In the genomic region with DNA sequence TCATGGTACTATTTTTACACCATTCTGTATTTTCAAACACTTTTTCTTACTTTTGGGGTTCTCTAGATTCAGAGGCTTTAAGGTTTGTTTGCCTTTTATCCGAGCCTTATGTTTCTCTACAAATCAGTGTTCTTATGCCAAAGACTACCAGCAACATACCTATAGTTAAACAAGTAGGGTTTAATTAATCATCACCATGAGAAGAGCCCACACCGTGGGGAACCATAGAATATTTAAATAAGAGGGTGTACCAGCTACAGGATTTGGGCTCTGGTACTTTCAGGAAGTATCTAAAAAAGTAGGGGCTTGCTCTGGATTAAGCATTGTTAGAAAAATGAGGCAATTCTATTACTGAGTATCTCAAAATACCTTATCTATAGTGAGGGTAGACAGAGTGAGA, we compare ENCODE assay signal across 11 cellular contexts. TPM values are rescaled to one million over a fixed set of nuclear protein-coding genes. Genes with fewer than 3 reads are reported as not detected.
"Had no signal": no experiment of that assay in that cellular context is flagged by ENCODE, and none has a peak within 500 bp of the region (broad histone marks: within the 10 kb centered on the region; RNA-seq: fewer than 3 reads in every experiment).

No MANE protein-coding gene starts in this region.

- H3K9me3 ChIP-seq: HAP-1 had no signal

- H3K27me3 Mint-ChIP-seq: IgD-negative memory B cell had no signal

- FAIRE-seq: HepG2 had no signal

- H3K27ac Mint-ChIP-seq: HFFc6, IgD-negative memory B cell had no signal

- H3K36me3 ChIP-seq: HAP-1 had no signal

- H3K4me1 Mint-ChIP-seq: IgD-negative memory B cell had no signal

- H3K4me3 Mint-ChIP-seq: HFFc6, IgD-negative memory B cell had no signal

- H3K4me1 ChIP-seq: HAP-1 had no signal

- H3K36me3 Mint-ChIP-seq: IgD-negative memory B cell had no signal

- H3K27ac ChIP-seq: HL-60 had no signal

- ATAC-seq: HCT116, HepG2 had no signal

- H3K4me3 ChIP-seq: HAP-1 had no signal

- DNase-seq: GOT3, H7, HFFc6, KBM-7 had no signal

RNA-seq across cellular contexts. Expression of a gene that starts 25.7 kb away (rescaled TPM):
- total RNA-seq: H4, H7, HepG2, HFFc6, HT1080 had no signal
- polyA plus RNA-seq: HepG2, IgD-negative memory B cell had no signal

RNA-seq across cellular contexts. Expression of a gene that starts 42.2 kb away (rescaled TPM):
- total RNA-seq: H4, H7, HepG2, HFFc6, HT1080 had no signal
- polyA plus RNA-seq: HepG2, IgD-negative memory B cell had no signal

RNA-seq across cellular contexts. Expression of a gene that starts 53.6 kb away (rescaled TPM):
- total RNA-seq: H4, H7, HepG2, HFFc6, HT1080 had no signal
- polyA plus RNA-seq: HepG2, IgD-negative memory B cell had no signal
